8 cellular contexts compared by ENCODE assay signal in the genomic region with DNA sequence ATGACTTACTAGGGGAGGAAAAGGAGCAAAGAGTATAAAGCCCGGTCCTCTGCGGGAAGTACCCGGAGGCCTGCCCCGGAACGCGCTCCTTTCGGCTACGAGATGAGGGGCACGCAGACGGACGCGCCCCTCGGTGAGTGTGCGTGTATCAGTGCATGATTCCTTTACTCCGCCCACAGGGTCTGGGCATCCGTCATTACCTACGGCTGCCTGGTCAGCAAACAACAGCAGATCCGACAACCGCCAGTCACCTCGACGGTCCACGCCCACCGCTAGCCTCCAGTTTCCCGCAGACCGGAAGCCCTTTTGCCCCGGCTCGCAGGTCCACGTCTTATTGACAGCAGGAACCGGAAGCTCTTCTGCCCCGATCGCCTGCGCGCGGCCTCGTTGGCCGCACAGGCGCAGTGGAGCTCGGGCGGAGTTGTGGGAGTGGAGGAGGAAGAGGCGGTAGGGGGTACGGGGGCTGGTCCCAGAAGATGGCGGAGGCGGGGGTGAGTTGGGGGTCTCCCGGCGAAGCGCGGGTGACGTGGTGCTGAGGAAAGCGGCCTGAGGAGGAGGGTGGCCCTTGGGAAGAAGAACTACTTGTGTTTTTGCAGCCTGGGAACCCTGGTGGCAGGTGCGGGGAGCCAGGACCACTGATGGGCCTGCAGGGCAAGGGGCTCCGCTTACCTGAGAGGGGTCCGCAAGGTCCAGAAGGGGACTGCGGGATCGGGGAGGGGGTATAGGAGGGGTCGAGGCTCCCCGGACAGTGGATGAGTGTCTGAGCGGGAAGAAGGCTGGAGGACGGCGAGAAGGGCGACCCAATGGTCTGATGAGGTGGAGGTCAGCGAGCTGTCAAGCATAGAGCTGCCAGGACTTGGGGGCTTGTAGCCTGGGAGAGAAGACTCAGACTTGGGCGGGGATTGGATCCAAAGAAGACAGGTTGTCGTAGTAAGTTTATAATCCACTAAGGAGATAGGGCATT.
DNase-seq lines count a peak whose midpoint lies in the region; ATAC-seq lines count a peak whose summit lies in the region.

A gene (plus strand): TSS at position 421 of the 964 bp plus-strand sequence. CDS start 8,086 bp downstream, outside the sequence.

- peaks cover 2% of the 10 kb centered on the region for H3K27me3 Mint-ChIP-seq in memory B cell

- peak; percentile 96 for DNase-seq in COLO668 (lab: John Stamatoyannopoulos, UW; ENCODE audit: unreplicated experiment)
- DNase-seq in HS-27A (ENCODE audit: low read depth) = peak; percentile 99
- DNase-seq in NK-92 (lab: John Stamatoyannopoulos, UW; ENCODE audit: unreplicated experiment) = peak; percentile 37
- DNase-seq in activated CD8-positive, alpha-beta memory T cell treated with anti-CD3 and anti-CD28 coated beads for 1 hour (ENCODE audit: extremely low read depth in 1 of 2, low read depth in 1 of 2) = peak; percentile 66 to 69
- DNase-seq in effector CD8-positive, alpha-beta T cell (lab: John Stamatoyannopoulos, UW) = peak; percentile 80
- DNase-seq in memory B cell (ENCODE audit: low spot score in 2 of 2) = peak; percentile 72 to 74
- peak; percentile 77 for DNase-seq in stimulated activated CD8-positive, alpha-beta memory T cell treated with anti-CD3 and anti-CD28 coated beads, Interleukin-12 subunit alpha, Interleukin-12 subunit beta, amount 100 ng/mL, for 24 hours (ENCODE audit: extremely low read depth)

- ATAC-seq in GM19467 (IDR thresholded peaks at IDR 0.05; ENCODE audit: unreplicated experiment) (peak; percentile 98), memory B cell (ENCODE audit: low read depth) (peak; percentile 94)

- H3K4me1 Mint-ChIP-seq in memory B cell = peaks cover 8% of the 10 kb centered on the region

- H3K4me3 Mint-ChIP-seq in memory B cell = peak within 1 kb of the TSS; percentile 93

- H3K9me3 Mint-ChIP-seq in memory B cell = no peaks in the 10 kb centered on the region

- H3K36me3 Mint-ChIP-seq in memory B cell = peaks cover 3% of the 10 kb centered on the region

- peak within 1 kb of the TSS; percentile 78 for H3K27ac Mint-ChIP-seq in memory B cell

Comparison
In these comparisons a context has a peak if more than half of its experiments do, and no peak if none do; other contexts are left out.
1. Peak in every context shown above with its lines: DNase-seq and ATAC-seq.
2. DNase-seq: peak in every context shown above with its lines; median percentile 99 in HS-27A; 96 in COLO668; 80 in effector CD8-positive, alpha-beta T cell; 77 in stimulated activated CD8-positive, alpha-beta memory T cell treated with anti-CD3 and anti-CD28 coated beads, Interleukin-12 subunit alpha, Interleukin-12 subunit beta, amount 100 ng/mL, for 24 hours; 73 in memory B cell; 68 in activated CD8-positive, alpha-beta memory T cell treated with anti-CD3 and anti-CD28 coated beads for 1 hour; 37 in NK-92.